ENCODE assay signal across 2 cellular contexts in genomic region chr12:70806827-70807226, GRCh38.
TF ChIP-seq lines count a peak whose summit lies in the region.

No MANE protein-coding gene starts in this region.

TF ChIP-seq in GM23338, 12 proteins besides CTCF, POLR2A, EP300 and RAD21 (continued from another document):
- TF ChIP-seq ZNF462 (CRISPR knock-in tag; IDR thresholded peaks at IDR 0.05) (no peak), EZH2 (IDR thresholded peaks at IDR 0.05; ENCODE audit: low read depth, unreplicated experiment) (no peak)

TF ChIP-seq in K562, 482 proteins besides CTCF, POLR2A, EP300 and RAD21 (continued from another document):
- TF ChIP-seq RERE (CRISPR knock-in tag; IDR thresholded peaks at IDR 0.05; ENCODE audit: borderline replicate concordance) = no peak
- TF ChIP-seq, protein P1, sequence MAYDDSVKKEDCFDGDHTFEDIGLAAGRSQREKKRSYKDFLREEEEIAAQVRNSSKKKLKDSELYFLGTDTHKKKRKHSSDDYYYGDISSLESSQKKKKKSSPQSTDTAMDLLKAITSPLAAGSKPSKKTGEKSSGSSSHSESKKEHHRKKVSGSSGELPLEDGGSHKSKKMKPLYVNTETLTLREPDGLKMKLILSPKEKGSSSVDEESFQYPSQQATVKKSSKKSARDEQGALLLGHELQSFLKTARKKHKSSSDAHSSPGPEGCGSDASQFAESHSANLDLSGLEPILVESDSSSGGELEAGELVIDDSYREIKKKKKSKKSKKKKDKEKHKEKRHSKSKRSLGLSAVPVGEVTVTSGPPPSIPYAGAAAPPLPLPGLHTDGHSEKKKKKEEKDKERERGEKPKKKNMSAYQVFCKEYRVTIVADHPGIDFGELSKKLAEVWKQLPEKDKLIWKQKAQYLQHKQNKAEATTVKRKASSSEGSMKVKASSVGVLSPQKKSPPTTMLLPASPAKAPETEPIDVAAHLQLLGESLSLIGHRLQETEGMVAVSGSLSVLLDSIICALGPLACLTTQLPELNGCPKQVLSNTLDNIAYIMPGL (CRISPR knock-in tag; IDR thresholded peaks at IDR 0.05) = no peak
- TF ChIP-seq DPF2 (IDR thresholded peaks at IDR 0.05) = no peak
- no peak for TF ChIP-seq ZZZ3 (IDR thresholded peaks at IDR 0.05)
- no peak for TF ChIP-seq CCNT2 (IDR thresholded peaks at IDR 0.05; ENCODE audit: borderline replicate concordance, extremely low read depth, insufficient read length, low read depth, low read length)
- TF ChIP-seq ZNF408 (CRISPR knock-in tag; IDR thresholded peaks at IDR 0.05; ENCODE audit: low read depth) = no peak
- TF ChIP-seq SRF (CRISPR knock-in tag; IDR thresholded peaks at IDR 0.05) = no peak
- no peak for TF ChIP-seq RAD51 (IDR thresholded peaks at IDR 0.05; ENCODE audit: borderline replicate concordance, low read depth)
- TF ChIP-seq HCFC1 (IDR thresholded peaks at IDR 0.05; ENCODE audit: low read depth, low read length) = no peak
- no peak for TF ChIP-seq KDM2B (CRISPR knock-in tag; IDR thresholded peaks at IDR 0.05)
TF ChIP-seq in K562: peak in this region for 0.
